In genomic region chr3:130892759-130893239, GRCh38 we compare ENCODE assay signal across 8 cellular contexts. TPM values are rescaled to one million over a fixed set of nuclear protein-coding genes. Genes with fewer than 3 reads are reported as not detected.
A peak's percentile ranks its signal among the peaks of the same experiment; 100 is the strongest.
DNase-seq lines count a peak whose midpoint lies in the region; ATAC-seq and TF ChIP-seq lines count a peak whose summit lies in the region.

No MANE protein-coding gene starts in this region.

- peak; percentile 94 for TF ChIP-seq CTCF in endodermal cell (conservative IDR thresholded peaks at IDR 0.05)

- H3K4me3 ChIP-seq in CD4-positive, CD25-positive, alpha-beta regulatory T cell (ENCODE audit: low read depth, low read length): peak overlapping the region; percentile 90
- H3K4me3 ChIP-seq in endodermal cell (ENCODE audit: low read length) (peak overlapping the region; percentile 97), mesodermal cell (ENCODE audit: extremely low read depth, insufficient read depth, low read length, poor library complexity, severe bottlenecking) (peak overlapping the region; percentile 94)

- H3K4me1 Mint-ChIP-seq in CD4-positive, CD25-positive, alpha-beta regulatory T cell: peaks cover 15 to 41% (median 33%) of the 10 kb centered on the region in 4 donors
- peaks cover 36% of the 10 kb centered on the region for H3K4me1 Mint-ChIP-seq in endodermal cell

- peaks cover 0 to 1% (median 0%) of the 10 kb centered on the region in 7 donors for H3K9me3 Mint-ChIP-seq in CD4-positive, CD25-positive, alpha-beta regulatory T cell
- H3K9me3 Mint-ChIP-seq in endodermal cell: no peaks in the 10 kb centered on the region

- H3K27ac Mint-ChIP-seq in CD4-positive, CD25-positive, alpha-beta regulatory T cell: peak overlapping the region; percentile 95 to 99 (median 98)
- peak overlapping the region; percentile 97 for H3K27ac Mint-ChIP-seq in endodermal cell

- peak overlapping the region; percentile 92 to 97 (median 94) for H3K4me3 Mint-ChIP-seq in CD4-positive, CD25-positive, alpha-beta regulatory T cell
- H3K4me3 Mint-ChIP-seq in endodermal cell: peak overlapping the region; percentile 96

- peak; percentile 49 to 91 (median 80) for DNase-seq in CD4-positive, CD25-positive, alpha-beta regulatory T cell
- peak; percentile 74 for DNase-seq in NCI-H526 treated with DMSO at 0.1 percent for 48 hours (lab: John Stamatoyannopoulos, UW)
- DNase-seq in activated CD4-positive, alpha-beta T cell treated with anti-CD3 and anti-CD28 coated beads, Interleukin-2, amount 50 U/mL, for 4 hours: peak; percentile 50 to 53
- peak; percentile 84 for DNase-seq in endodermal cell
- DNase-seq in stimulated activated CD8-positive, alpha-beta memory T cell treated with anti-CD3 and anti-CD28 coated beads, Interleukin-2, amount 100 ng/mL, for 48 hours (ENCODE audit: low read depth in 2 of 2): peak; percentile 16 to 23

- H3K9ac ChIP-seq in endodermal cell (ENCODE audit: extremely low read depth, low read length, poor library complexity, severe bottlenecking): peak overlapping the region; percentile 88

- no peaks in the 10 kb centered on the region for H3K27me3 ChIP-seq in CD4-positive, CD25-positive, alpha-beta regulatory T cell (ENCODE audit: control insufficient read depth, insufficient read depth, low read length)
- H3K27me3 ChIP-seq in endodermal cell (ENCODE audit: control insufficient read depth, insufficient read depth, low read length, poor library complexity, severe bottlenecking): no peaks in the 10 kb centered on the region

- H3K36me3 Mint-ChIP-seq in CD4-positive, CD25-positive, alpha-beta regulatory T cell: no peaks in the 10 kb centered on the region
- H3K36me3 Mint-ChIP-seq in endodermal cell (ENCODE audit: low read depth): no peaks in the 10 kb centered on the region

- peak overlapping the region; percentile 98 for H3K27ac ChIP-seq in CD4-positive, CD25-positive, alpha-beta regulatory T cell (ENCODE audit: insufficient read depth, low read length, poor library complexity, severe bottlenecking)
- no peak overlapping the region for H3K27ac ChIP-seq in endodermal cell (ENCODE audit: low read depth, low read length)
- peak overlapping the region; percentile 87 for H3K27ac ChIP-seq in mesodermal cell (ENCODE audit: low read depth, low read length, severe bottlenecking)

- no peaks in the 10 kb centered on the region for H3K27me3 Mint-ChIP-seq in CD4-positive, CD25-positive, alpha-beta regulatory T cell
- no peaks in the 10 kb centered on the region for H3K27me3 Mint-ChIP-seq in endodermal cell (ENCODE audit: insufficient read depth)

- WGBS in endodermal cell (ENCODE audit: insufficient coverage in 1 of 2, insufficient read length in 1 of 2), 2 experiments: 0 to 3% methylated on average over 2 to 10 of the region's 10 CpGs
- 8 to 12% methylated on average over 5 to 6 of the region's 10 CpGs for WGBS in mesodermal cell (ENCODE audit: insufficient coverage in 2 of 2), 2 experiments

- no peaks in the 10 kb centered on the region for H3K9me3 ChIP-seq in CD4-positive, CD25-positive, alpha-beta regulatory T cell (ENCODE audit: control insufficient read depth in 2 of 2, low read length in 2 of 2)
- H3K9me3 ChIP-seq in endodermal cell (ENCODE audit: control insufficient read depth, low read length) (no peaks in the 10 kb centered on the region), mesodermal cell (ENCODE audit: control insufficient read depth, low read length) (no peaks in the 10 kb centered on the region)

- H3K4me1 ChIP-seq in CD4-positive, CD25-positive, alpha-beta regulatory T cell (ENCODE audit: control insufficient read depth, insufficient read depth, low read length, poor library complexity, severe bottlenecking): peaks cover 23% of the 10 kb centered on the region
- peaks cover 9% of the 10 kb centered on the region for H3K4me1 ChIP-seq in endodermal cell (ENCODE audit: control insufficient read depth, insufficient read depth, low read length)
- H3K4me1 ChIP-seq in mesodermal cell (ENCODE audit: control insufficient read depth, insufficient read depth, low read length, poor library complexity, severe bottlenecking): peaks cover 12% of the 10 kb centered on the region

- peak; percentile 65 to 72 for ATAC-seq in CD4-positive, CD25-positive, alpha-beta regulatory T cell (ENCODE audit: low read depth in 2 of 2)
- peak; percentile 23 for ATAC-seq in GM19397 (IDR thresholded peaks at IDR 0.05; ENCODE audit: unreplicated experiment)
- peak; percentile 31 for ATAC-seq in HG03565 (IDR thresholded peaks at IDR 0.05; ENCODE audit: unreplicated experiment)

- no peaks in the 10 kb centered on the region for H3K36me3 ChIP-seq in CD4-positive, CD25-positive, alpha-beta regulatory T cell (ENCODE audit: control insufficient read depth, insufficient read depth, low read length)
- H3K36me3 ChIP-seq in endodermal cell (ENCODE audit: control insufficient read depth, insufficient read depth, low read length): no peaks in the 10 kb centered on the region
- H3K36me3 ChIP-seq in mesodermal cell (ENCODE audit: control insufficient read depth, insufficient read depth, low read length): no peaks in the 10 kb centered on the region

RNA-seq across cellular contexts. Expression of gene ATP2C1, which starts 1.1 kb away (rescaled TPM):
- 83.6 TPM for total RNA-seq in CD4-positive, CD25-positive, alpha-beta regulatory T cell
- 10 to 100 TPM; 10.5 to 20.3 (median 15.6) TPM for polyA plus RNA-seq in CD4-positive, CD25-positive, alpha-beta regulatory T cell
- total RNA-seq in endodermal cell: 10 to 100 TPM; 76.8 to 81.3 TPM
- polyA plus RNA-seq in endodermal cell (2013, experiment 1 of 2): 71.9 TPM
- polyA plus RNA-seq in endodermal cell (2013, experiment 2 of 2): 59.1 TPM
- 63.5 TPM for polyA plus RNA-seq in mesodermal cell (2013, experiment 1 of 2)
- 65.7 TPM for polyA plus RNA-seq in mesodermal cell (2013, experiment 2 of 2)

Comparison
In these comparisons a context has a peak if more than half of its experiments do, and no peak if none do; other contexts are left out.
1. DNase-seq: peak in every context shown above with its lines; median percentile 84 in endodermal cell; 80 in CD4-positive, CD25-positive, alpha-beta regulatory T cell; 74 in NCI-H526 treated with DMSO at 0.1 percent for 48 hours; 52 in activated CD4-positive, alpha-beta T cell treated with anti-CD3 and anti-CD28 coated beads, Interleukin-2, amount 50 U/mL, for 4 hours; 20 in stimulated activated CD8-positive, alpha-beta memory T cell treated with anti-CD3 and anti-CD28 coated beads, Interleukin-2, amount 100 ng/mL, for 48 hours.